14 cellular contexts compared by ENCODE assay signal in the genomic region with DNA sequence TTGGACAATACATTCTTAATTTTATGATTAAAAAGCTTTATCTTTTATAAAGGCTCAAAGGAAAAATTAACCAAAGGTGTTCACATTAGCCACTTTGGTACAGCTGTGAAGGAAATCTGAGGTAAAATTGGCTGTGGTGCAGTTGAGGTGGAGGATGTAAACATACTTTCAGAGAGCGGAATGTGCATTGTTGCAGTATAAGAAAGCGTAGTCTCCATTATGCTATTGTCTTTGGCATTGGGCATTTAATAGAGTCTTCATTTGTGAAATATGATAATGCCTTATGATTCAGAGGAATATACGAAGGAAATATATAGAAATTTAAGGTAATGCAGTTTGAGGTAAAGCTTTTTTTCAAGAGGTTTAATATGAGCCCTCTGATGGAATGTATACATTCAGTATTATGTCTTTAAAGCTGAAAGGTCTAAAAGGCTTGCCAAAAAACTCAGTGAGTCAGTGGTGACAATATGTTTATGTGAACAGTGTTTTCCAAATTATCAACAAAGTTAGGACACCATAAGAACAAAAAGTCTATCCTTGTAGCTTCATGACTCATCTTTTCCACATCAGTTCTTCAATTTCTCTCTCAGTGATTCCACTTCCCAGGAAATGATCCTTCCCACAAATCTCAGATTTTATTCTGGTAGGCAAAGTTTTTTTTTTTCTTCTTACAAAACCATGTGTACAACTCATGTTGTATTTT. TPM values are rescaled to one million over a fixed set of nuclear protein-coding genes. Genes with fewer than 3 reads are reported as not detected.
A peak's percentile ranks its signal among the peaks of the same experiment; 100 is the strongest.
DNase-seq lines count a peak whose midpoint lies in the region; ATAC-seq and TF ChIP-seq lines count a peak whose summit lies in the region.
"Had no signal": no experiment of that assay in that cellular context is flagged by ENCODE, and none has a peak within 500 bp of the region (broad histone marks: within the 10 kb centered on the region; RNA-seq: fewer than 3 reads in every experiment).

No MANE protein-coding gene starts in this region.

- H3K36me3 ChIP-seq in osteoblast (ENCODE audit: insufficient read depth, low read length) = peaks cover 50% of the 10 kb centered on the region

- TF ChIP-seq CTCF in epithelial cell of esophagus (IDR thresholded peaks at IDR 0.05; ENCODE audit: insufficient read depth, low read depth, low read length, missing control alignments) (no peak), osteoblast (IDR thresholded peaks at IDR 0.05; ENCODE audit: extremely low read depth, low read depth, low read length) (no peak)

- no peaks in the 10 kb centered on the region for H3K9me3 ChIP-seq in osteoblast (ENCODE audit: low read depth, low read length)

- no peaks in the 10 kb centered on the region for H3K27me3 ChIP-seq in osteoblast (ENCODE audit: insufficient read depth, low read length)

- peak overlapping the region; percentile 70 for H3K27ac ChIP-seq in osteoblast (ENCODE audit: low read depth, low read length)

- peaks cover 5% of the 10 kb centered on the region for H4K20me1 ChIP-seq in osteoblast (ENCODE audit: insufficient read depth, low read length)

- H3K4me2 ChIP-seq in osteoblast (ENCODE audit: insufficient read depth, low read length) = no peak overlapping the region

- ATAC-seq in GM18870 (IDR thresholded peaks at IDR 0.05; ENCODE audit: unreplicated experiment) (no peak), HG03196 (IDR thresholded peaks at IDR 0.05; ENCODE audit: unreplicated experiment) (no peak)
- ATAC-seq: CD8-positive, alpha-beta T cell; naive thymus-derived CD8-positive, alpha-beta T cell had no signal

- DNase-seq in AG08395 (ENCODE audit: low spot score) = peak; percentile 82
- DNase-seq in NCI-H226 = peak; percentile 67
- peak; percentile 89 for DNase-seq in epithelial cell of esophagus (ENCODE audit: low read depth)
- DNase-seq in osteoblast (ENCODE audit: insufficient read length, low spot score, missing footprints) = peak; percentile 87
- DNase-seq in activated CD4-positive, alpha-beta T cell treated with anti-CD3 and anti-CD28 coated beads for 1 hour = no peak
- DNase-seq in NCI-H345 treated with DMSO at 0.1 percent for 48 hours (lab: John Stamatoyannopoulos, UW; ENCODE audit: unreplicated experiment) = no peak
- DNase-seq: activated CD4-positive, alpha-beta memory T cell treated with anti-CD3 and anti-CD28 coated beads, Interleukin-2, amount 10 ng/mL, durations not matched to agents 7 days and 5 days; amygdala; CD8-positive, alpha-beta T cell; hippocampal formation; naive thymus-derived CD8-positive, alpha-beta T cell; NCI-H2081 had no signal

- no peaks in the 10 kb centered on the region for H3K79me2 ChIP-seq in osteoblast (ENCODE audit: insufficient read depth, low read length)

- peaks cover 9% of the 10 kb centered on the region for H3K4me1 ChIP-seq in osteoblast (ENCODE audit: insufficient read depth, low read length)

- H2AFZ ChIP-seq in osteoblast (ENCODE audit: low read length) = no peak overlapping the region

- H3K4me3 ChIP-seq in epithelial cell of esophagus (ENCODE audit: low read length) (no peak overlapping the region), osteoblast (ENCODE audit: insufficient read depth, low read length) (no peak overlapping the region)

RNA-seq across cellular contexts. Expression of gene DDR2, which starts 26.9 kb away (rescaled TPM):
- 363 and 384 TPM in 2 replicates for total RNA-seq in osteoblast

RNA-seq across cellular contexts. Expression of gene UAP1, which starts 43.9 kb away (rescaled TPM):
- 113 and 141 TPM in 2 replicates for total RNA-seq in osteoblast

Comparison
In these comparisons a context has a peak if more than half of its experiments do, and no peak if none do; other contexts are left out.
1. DNase-seq: peak in AG08395 (single experiment), NCI-H226 (single experiment), epithelial cell of esophagus (single experiment) and osteoblast (single experiment); none in activated CD4-positive, alpha-beta T cell treated with anti-CD3 and anti-CD28 coated beads for 1 hour (single experiment) and NCI-H345 treated with DMSO at 0.1 percent for 48 hours (single experiment).